Comparison of ENCODE assay signal across 14 cellular contexts in the genomic region with DNA sequence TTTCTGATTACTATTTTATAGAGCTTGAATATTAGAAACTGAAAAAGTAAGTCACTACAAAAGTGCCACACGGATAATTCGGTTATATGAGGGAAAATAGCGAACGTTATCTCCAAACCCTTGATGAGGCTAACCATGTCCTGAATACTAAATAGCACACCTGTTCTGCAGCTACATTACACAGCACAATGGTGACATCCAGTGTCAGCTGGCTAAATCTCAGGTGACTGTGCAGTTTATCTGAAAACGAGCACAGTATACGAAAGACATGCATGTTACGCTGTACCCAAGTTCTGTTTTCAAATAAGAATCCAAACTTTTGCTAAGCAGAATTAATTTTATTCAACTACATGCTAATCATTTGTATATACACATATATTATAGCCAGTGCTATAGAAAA. TPM values are rescaled to one million over a fixed set of nuclear protein-coding genes. Genes with fewer than 3 reads are reported as not detected.
DNase-seq lines count a peak whose midpoint lies in the region; ATAC-seq and TF ChIP-seq lines count a peak whose summit lies in the region.
"Had no signal": no experiment of that assay in that cellular context is flagged by ENCODE, and none has a peak within 500 bp of the region (broad histone marks: within the 10 kb centered on the region; RNA-seq: fewer than 3 reads in every experiment).

No MANE protein-coding gene starts in this region.

- no peak overlapping the region for H3K4me3 Mint-ChIP-seq in stimulated activated memory B cell treated with anti-CD40 and anti-IgM and Interleukin-4, amounts not matched to agents 10 μg/mL and 1 μg/mL and 100 μg/mL, for 72 hours
- H3K4me3 Mint-ChIP-seq: activated CD8-positive, alpha-beta T cell treated with anti-CD3 and anti-CD28 coated beads, Interleukin-2, amount 10 ng/mL, durations not matched to agents 7 days and 5 days; nephron progenitor cell had no signal

- no peak overlapping the region for H3K27ac Mint-ChIP-seq in stimulated activated memory B cell treated with anti-CD40 and anti-IgM and Interleukin-4, amounts not matched to agents 10 μg/mL and 1 μg/mL and 100 μg/mL, for 72 hours
- H3K27ac Mint-ChIP-seq: activated CD8-positive, alpha-beta T cell treated with anti-CD3 and anti-CD28 coated beads, Interleukin-2, amount 10 ng/mL, durations not matched to agents 7 days and 5 days; nephron progenitor cell had no signal

- H3K36me3 Mint-ChIP-seq in stimulated activated memory B cell treated with anti-CD40 and anti-IgM and Interleukin-4, amounts not matched to agents 10 μg/mL and 1 μg/mL and 100 μg/mL, for 72 hours: no peaks in the 10 kb centered on the region

- H3K4me1 Mint-ChIP-seq in stimulated activated memory B cell treated with anti-CD40 and anti-IgM and Interleukin-4, amounts not matched to agents 10 μg/mL and 1 μg/mL and 100 μg/mL, for 72 hours: peaks cover 15% of the 10 kb centered on the region
- H3K4me1 Mint-ChIP-seq: nephron progenitor cell had no signal

- no peaks in the 10 kb centered on the region for H3K9me3 Mint-ChIP-seq in stimulated activated memory B cell treated with anti-CD40 and anti-IgM and Interleukin-4, amounts not matched to agents 10 μg/mL and 1 μg/mL and 100 μg/mL, for 72 hours
- H3K9me3 Mint-ChIP-seq: nephron progenitor cell had no signal

- H3K27me3 Mint-ChIP-seq in stimulated activated memory B cell treated with anti-CD40 and anti-IgM and Interleukin-4, amounts not matched to agents 10 μg/mL and 1 μg/mL and 100 μg/mL, for 72 hours: no peaks in the 10 kb centered on the region

- ATAC-seq in stimulated activated memory B cell treated with anti-CD40 and anti-IgM and Interleukin-4, amounts not matched to agents 10 μg/mL and 1 μg/mL and 100 μg/mL, for 72 hours: no peak
- ATAC-seq: activated CD8-positive, alpha-beta T cell treated with anti-CD3 and anti-CD28 coated beads, Interleukin-2, amount 10 ng/mL, durations not matched to agents 7 days and 5 days had no signal

- TF ChIP-seq CTCF in VCaP (conservative IDR thresholded peaks at IDR 0.05): peak; percentile 78

- intact Hi-C loops in posterior vena cava (cut with DNase I): no loop called here

- DNase-seq in DMS153 (lab: John Stamatoyannopoulos, UW): peak; percentile 32
- DNase-seq in NCI-H128 (lab: John Stamatoyannopoulos, UW; ENCODE audit: unreplicated experiment): peak; percentile 2
- DNase-seq in left kidney (ENCODE audit: low read depth, low spot score): peak; percentile 45
- DNase-seq in AG08395 (ENCODE audit: low spot score): no peak
- no peak for DNase-seq in LoVo (ENCODE audit: low spot score)
- DNase-seq in posterior vena cava (ENCODE audit: low spot score): no peak
- DNase-seq: activated CD8-positive, alpha-beta T cell treated with anti-CD3 and anti-CD28 coated beads, Interleukin-2, amount 10 ng/mL, durations not matched to agents 7 days and 5 days; MM.1S; nephron progenitor cell; stimulated activated CD4-positive, alpha-beta T cell treated with anti-CD3 and anti-CD28 coated beads, Interleukin-4, amount 100 ng/mL, for 1 hour had no signal

- H3K27ac ChIP-seq in VCaP: no peak overlapping the region
- H3K27ac ChIP-seq: SJCRH30, thoracic aorta had no signal

RNA-seq across cellular contexts. Expression of gene CCDC68, which starts 9.0 kb away (rescaled TPM):
- 1 to 10 TPM; 2.5 to 4.7 TPM for total RNA-seq in posterior vena cava
- total RNA-seq: activated CD8-positive, alpha-beta T cell treated with anti-CD3 and anti-CD28 coated beads, Interleukin-2, amount 10 ng/mL, durations not matched to agents 7 days and 5 days had no signal

Comparison
In these comparisons a context has a peak if more than half of its experiments do, and no peak if none do; other contexts are left out.
1. DNase-seq: peak in DMS153 (single experiment), NCI-H128 (single experiment) and left kidney (single experiment); none in AG08395 (single experiment), LoVo (single experiment) and posterior vena cava (single experiment).